6 cellular contexts compared by ENCODE assay signal in genomic region chr19:18635831-18636182, GRCh38. TPM values are rescaled to one million over a fixed set of nuclear protein-coding genes. Genes with fewer than 3 reads are reported as not detected.
DNase-seq lines count a peak whose midpoint lies in the region; ATAC-seq and TF ChIP-seq lines count a peak whose summit lies in the region.

No MANE protein-coding gene starts in this region.

- CTCF ChIA-PET in activated CD8-positive, alpha-beta memory T cell treated with anti-CD3 and anti-CD28 coated beads, Interleukin-2, amount 10 ng/mL, durations not matched to agents 7 days and 5 days (lab: Charles Lee) = interaction anchor here (1.5 kb wide), 1 partner anchor 196 kb away, joined by 3 read pairs; the partner anchor contains the start of gene UPF1

- peaks cover 0 to 12% of the 10 kb centered on the region in 2 donors for H3K4me1 ChIP-seq in breast epithelium
- no peaks in the 10 kb centered on the region for H3K4me1 ChIP-seq in GM23248 (ENCODE audit: insufficient read depth)

- no peaks in the 10 kb centered on the region for H3K36me3 ChIP-seq in breast epithelium
- H3K36me3 ChIP-seq in GM23248 (ENCODE audit: low read depth) = no peaks in the 10 kb centered on the region

- no peak overlapping the region for H3K4me2 ChIP-seq in GM23248 (ENCODE audit: unreplicated experiment)

- intact Hi-C loops in breast epithelium (cut with DNase I; ENCODE audit: low total_unique reads) = no loop called here

- no peak overlapping the region for H3K9ac ChIP-seq in GM23248

- WGBS in GM23248 (ENCODE audit: low coverage in 1 of 2, low lambda C conversion rate in 2 of 2, missing lambda C conversion rate in 2 of 2), 2 experiments = 43% methylated on average over 6 of the region's 6 CpGs; no CpG with 5 or more reads in 1 of the 2 experiments

- H3K27me3 ChIP-seq in breast epithelium = no peaks in the 10 kb centered on the region
- no peaks in the 10 kb centered on the region for H3K27me3 ChIP-seq in GM23248 (replicated peaks; ENCODE audit: insufficient read depth)

- H3K9me3 ChIP-seq in breast epithelium = no peaks in the 10 kb centered on the region
- no peaks in the 10 kb centered on the region for H3K9me3 ChIP-seq in GM23248 (ENCODE audit: low read depth)

- H2AFZ ChIP-seq in GM23248 = no peak overlapping the region

- peak overlapping the region; percentile 83 for H3K4me3 Mint-ChIP-seq in activated CD8-positive, alpha-beta memory T cell treated with anti-CD3 and anti-CD28 coated beads, Interleukin-2, amount 10 ng/mL, durations not matched to agents 7 days and 5 days
- peak overlapping the region; percentile 93 to 96 for H3K4me3 Mint-ChIP-seq in stimulated activated naive CD8-positive, alpha-beta T cell treated with anti-CD3 and anti-CD28 coated beads, Interleukin-15, amount 100 ng/mL, for 72 hours

- H3K9me2 ChIP-seq in GM23248 (ENCODE audit: insufficient read depth) = no peaks in the 10 kb centered on the region

- peak overlapping the region; percentile 90 for H3K27ac Mint-ChIP-seq in activated CD8-positive, alpha-beta memory T cell treated with anti-CD3 and anti-CD28 coated beads, Interleukin-2, amount 10 ng/mL, durations not matched to agents 7 days and 5 days
- no peak overlapping the region for H3K27ac Mint-ChIP-seq in stimulated activated naive CD8-positive, alpha-beta T cell treated with anti-CD3 and anti-CD28 coated beads, Interleukin-15, amount 100 ng/mL, for 72 hours

- ATAC-seq in activated CD8-positive, alpha-beta memory T cell treated with anti-CD3 and anti-CD28 coated beads, Interleukin-2, amount 10 ng/mL, durations not matched to agents 7 days and 5 days = no peak
- ATAC-seq in stimulated activated naive CD8-positive, alpha-beta T cell treated with anti-CD3 and anti-CD28 coated beads, Interleukin-15, amount 100 ng/mL, for 72 hours = no peak

- H3K27me3 Mint-ChIP-seq in activated CD8-positive, alpha-beta memory T cell treated with anti-CD3 and anti-CD28 coated beads, Interleukin-2, amount 10 ng/mL, durations not matched to agents 7 days and 5 days = peaks cover 7% of the 10 kb centered on the region
- peaks cover 8% of the 10 kb centered on the region for H3K27me3 Mint-ChIP-seq in stimulated activated naive CD8-positive, alpha-beta T cell treated with anti-CD3 and anti-CD28 coated beads, Interleukin-15, amount 100 ng/mL, for 72 hours

- no peaks in the 10 kb centered on the region for H4K20me1 ChIP-seq in GM23248 (ENCODE audit: insufficient read depth)

- no peaks in the 10 kb centered on the region for H3K9me3 Mint-ChIP-seq in activated CD8-positive, alpha-beta memory T cell treated with anti-CD3 and anti-CD28 coated beads, Interleukin-2, amount 10 ng/mL, durations not matched to agents 7 days and 5 days (ENCODE audit: low read depth)
- H3K9me3 Mint-ChIP-seq in stimulated activated naive CD8-positive, alpha-beta T cell treated with anti-CD3 and anti-CD28 coated beads, Interleukin-15, amount 100 ng/mL, for 72 hours = no peaks in the 10 kb centered on the region

- H3K4me3 ChIP-seq in breast epithelium = peak overlapping the region in 2 of 3 donors; percentile 70 to 78
- H3K4me3 ChIP-seq in GM23248 = no peak overlapping the region

- H3K79me2 ChIP-seq in GM23248 (ENCODE audit: insufficient read depth) = no peaks in the 10 kb centered on the region

- no peak for TF ChIP-seq POLR2A in breast epithelium (IDR thresholded peaks at IDR 0.05)

- TF ChIP-seq CTCF in breast epithelium (IDR thresholded peaks at IDR 0.05) = no peak

- H3K4me1 Mint-ChIP-seq in activated CD8-positive, alpha-beta memory T cell treated with anti-CD3 and anti-CD28 coated beads, Interleukin-2, amount 10 ng/mL, durations not matched to agents 7 days and 5 days = peaks cover 19% of the 10 kb centered on the region
- peaks cover 34% of the 10 kb centered on the region for H3K4me1 Mint-ChIP-seq in stimulated activated naive CD8-positive, alpha-beta T cell treated with anti-CD3 and anti-CD28 coated beads, Interleukin-15, amount 100 ng/mL, for 72 hours

- H3K27ac ChIP-seq in breast epithelium (peak overlapping the region; percentile 84 to 95), GM23248 (no peak overlapping the region)

- no peak for DNase-seq in activated CD8-positive, alpha-beta memory T cell treated with anti-CD3 and anti-CD28 coated beads, Interleukin-2, amount 10 ng/mL, durations not matched to agents 7 days and 5 days
- no peak for DNase-seq in activated CD8-positive, alpha-beta memory T cell treated with anti-CD3 and anti-CD28 coated beads, Interleukin-2, amount 50 U/mL, for 48 hours
- DNase-seq in breast epithelium (ENCODE audit: low spot score in 2 of 2) (no peak), GM23248 (no peak), NCI-H1417 treated with DMSO at 0.1 percent for 48 hours (lab: John Stamatoyannopoulos, UW) (no peak)
- DNase-seq in stimulated activated naive CD8-positive, alpha-beta T cell treated with anti-CD3 and anti-CD28 coated beads, Interleukin-15, amount 100 ng/mL, for 72 hours = no peak

- H3F3A ChIP-seq in GM23248 (ENCODE audit: insufficient read depth) = no peaks in the 10 kb centered on the region

- in situ Hi-C loops in GM23248 (cut with MboI) = no loop called here

- peaks cover 2% of the 10 kb centered on the region for H3K36me3 Mint-ChIP-seq in activated CD8-positive, alpha-beta memory T cell treated with anti-CD3 and anti-CD28 coated beads, Interleukin-2, amount 10 ng/mL, durations not matched to agents 7 days and 5 days

RNA-seq across cellular contexts. Expression of gene KLHL26, which starts 1.0 kb away (rescaled TPM):
- 10 to 100 TPM; 12.8 to 15.8 TPM for total RNA-seq in activated CD8-positive, alpha-beta memory T cell treated with anti-CD3 and anti-CD28 coated beads, Interleukin-2, amount 10 ng/mL, durations not matched to agents 7 days and 5 days
- 10 to 100 TPM in 2 of 3 donors, 1 to 10 TPM in 1; 7.0 to 18.1 (median 14.7) TPM for total RNA-seq in breast epithelium
- total RNA-seq in GM23248 (2014; rRNA removed; shearing (Covaris generic)) = 5.7 and 6.4 TPM in 2 replicates
- polyA plus RNA-seq in GM23248 (2016; fragmentation: Nextera tagmentation; extraction: Ambion mirVana) = 2.8 and 2.9 TPM in 2 replicates

RNA-seq across cellular contexts. Expression of gene TMEM59L, which starts 23.1 kb away (rescaled TPM):
- total RNA-seq in activated CD8-positive, alpha-beta memory T cell treated with anti-CD3 and anti-CD28 coated beads, Interleukin-2, amount 10 ng/mL, durations not matched to agents 7 days and 5 days = not detected
- total RNA-seq in breast epithelium = 1 to 10 TPM in 2 of 3 donors, not detected in 1; 1.2 to 2.3 TPM
- 0.13 and 0.97 TPM in 2 replicates for total RNA-seq in GM23248 (2014; rRNA removed; shearing (Covaris generic))
- polyA plus RNA-seq in GM23248 (2016; fragmentation: Nextera tagmentation; extraction: Ambion mirVana) = 2.1 and 3.4 TPM in 2 replicates

RNA-seq across cellular contexts. Expression of gene CRLF1, which starts 29.2 kb away (rescaled TPM):
- not detected for total RNA-seq in activated CD8-positive, alpha-beta memory T cell treated with anti-CD3 and anti-CD28 coated beads, Interleukin-2, amount 10 ng/mL, durations not matched to agents 7 days and 5 days
- total RNA-seq in breast epithelium = 10 to 100 TPM in 2 of 3 donors, 1 to 10 TPM in 1; 5.6 to 68.6 (median 21.0) TPM
- total RNA-seq in GM23248 (2014; rRNA removed; shearing (Covaris generic)) = 40.0 and 59.2 TPM in 2 replicates
- polyA plus RNA-seq in GM23248 (2016; fragmentation: Nextera tagmentation; extraction: Ambion mirVana) = 8.6 and 9.9 TPM in 2 replicates

RNA-seq across cellular contexts. Expression of gene REX1BD, which starts 47.2 kb away (rescaled TPM):
- total RNA-seq in activated CD8-positive, alpha-beta memory T cell treated with anti-CD3 and anti-CD28 coated beads, Interleukin-2, amount 10 ng/mL, durations not matched to agents 7 days and 5 days = 100 to 1,000 TPM in 1 of 2 experiments, 10 to 100 TPM in 1; 88.9 to 102 TPM
- 100 to 1,000 TPM in 2 of 3 donors, 10 to 100 TPM in 1; 99.8 to 117 (median 111) TPM for total RNA-seq in breast epithelium
- total RNA-seq in GM23248 (2014; rRNA removed; shearing (Covaris generic)) = 79.9 and 133 TPM in 2 replicates
- polyA plus RNA-seq in GM23248 (2016; fragmentation: Nextera tagmentation; extraction: Ambion mirVana) = 103 and 105 TPM in 2 replicates

RNA-seq across cellular contexts. Expression of gene CRTC1, which starts 47.7 kb away (rescaled TPM):
- 1 to 10 TPM; 5.9 to 6.4 TPM for total RNA-seq in activated CD8-positive, alpha-beta memory T cell treated with anti-CD3 and anti-CD28 coated beads, Interleukin-2, amount 10 ng/mL, durations not matched to agents 7 days and 5 days
- 1 to 10 TPM; 4.8 to 6.1 (median 5.9) TPM for total RNA-seq in breast epithelium
- total RNA-seq in GM23248 (2014; rRNA removed; shearing (Covaris generic)) = 1.2 and 1.4 TPM in 2 replicates
- polyA plus RNA-seq in GM23248 (2016; fragmentation: Nextera tagmentation; extraction: Ambion mirVana) = 4.0 and 5.1 TPM in 2 replicates

Comparison
In these comparisons a context has a peak if more than half of its experiments do, and no peak if none do; other contexts are left out.
1. RNA of gene CRLF1, which starts 29.2 kb away (total RNA-seq): 40.0 to 59.2 TPM in GM23248 and 5.6 to 68.6 TPM in breast epithelium; not detected in activated CD8-positive, alpha-beta memory T cell treated with anti-CD3 and anti-CD28 coated beads, Interleukin-2, amount 10 ng/mL, durations not matched to agents 7 days and 5 days; every median in the first group is over 4 times any median in the second.